In genomic region chr7:50309130-50309478, GRCh38 we compare ENCODE assay signal across 11 cellular contexts. TPM values are rescaled to one million over a fixed set of nuclear protein-coding genes. Genes with fewer than 3 reads are reported as not detected.
DNase-seq lines count a peak whose midpoint lies in the region; ATAC-seq and TF ChIP-seq lines count a peak whose summit lies in the region.
"Had no signal": no experiment of that assay in that cellular context is flagged by ENCODE, and none has a peak within 500 bp of the region (broad histone marks: within the 10 kb centered on the region; RNA-seq: fewer than 3 reads in every experiment).

No MANE protein-coding gene starts in this region.

- TF ChIP-seq CTCF in OCI-LY1 (IDR thresholded peaks at IDR 0.05; ENCODE audit: low read length) (no peak), stomach (IDR thresholded peaks at IDR 0.05) (no peak)

- H3K4me1 Mint-ChIP-seq in activated CD4-positive, alpha-beta T cell treated with anti-CD3 and anti-CD28 coated beads, Interleukin-2, amount 10 ng/mL, durations not matched to agents 7 days and 5 days = peaks cover 27% of the 10 kb centered on the region

- H3K27me3 ChIP-seq in OCI-LY1 (ENCODE audit: insufficient read depth, low read length) = no peaks in the 10 kb centered on the region
- peaks cover 0 to 3% of the 10 kb centered on the region in 2 donors for H3K27me3 ChIP-seq in duodenal mucosa (ENCODE audit: control insufficient read depth in 1 of 2, insufficient read depth in 2 of 2, low read length in 2 of 2)
- peaks cover 0 to 49% (median 16%) of the 10 kb centered on the region in 3 donors for H3K27me3 ChIP-seq in stomach

- intact Hi-C loops in stomach (cut with DNase I; ENCODE audit: low total_unique reads) = no loop called here

- peak overlapping the region; percentile 81 for H3K4me2 ChIP-seq in OCI-LY1 (ENCODE audit: low read length)
- H3K4me2 ChIP-seq: GM23338 had no signal

- H3F3A ChIP-seq in OCI-LY1 (ENCODE audit: insufficient read depth, low read length) = 0 out of 2 replicates have a peak, but pooled peaks cover 3% of the 10 kb centered on the region

- H3K79me2 ChIP-seq in OCI-LY1 (ENCODE audit: insufficient read depth, low read length) = peaks cover 91% of the 10 kb centered on the region

- CTCF ChIA-PET in activated CD4-positive, alpha-beta T cell treated with anti-CD3 and anti-CD28 coated beads, Interleukin-2, amount 10 ng/mL, durations not matched to agents 7 days and 5 days (lab: Charles Lee) = interaction anchor here (0.7 to 19.7 kb wide), 9 partner anchors 10 to 109 kb away, joined by 3 to 200 read pairs (median 4); no protein-coding TSS in a partner anchor

- peak overlapping the region; percentile 93 for H3K27ac ChIP-seq in OCI-LY1 (ENCODE audit: low read depth, low read length, poor library complexity, severe bottlenecking)
- no peak overlapping the region for H3K27ac ChIP-seq in duodenal mucosa (ENCODE audit: low read depth, low read length)
- H3K27ac ChIP-seq in stomach = peak overlapping the region; percentile 42 to 88 (median 77)

- H3K4me3 Mint-ChIP-seq in activated CD4-positive, alpha-beta T cell treated with anti-CD3 and anti-CD28 coated beads, Interleukin-2, amount 10 ng/mL, durations not matched to agents 7 days and 5 days = peak overlapping the region; percentile 97
- H3K4me3 Mint-ChIP-seq: endodermal cell, GM23338, type B pancreatic cell had no signal

- H3K27ac Mint-ChIP-seq in activated CD4-positive, alpha-beta T cell treated with anti-CD3 and anti-CD28 coated beads, Interleukin-2, amount 10 ng/mL, durations not matched to agents 7 days and 5 days = peak overlapping the region; percentile 100
- H3K27ac Mint-ChIP-seq: endodermal cell, GM23338, type B pancreatic cell had no signal

- H3K4me3 ChIP-seq in OCI-LY1 (ENCODE audit: low read depth, low read length, poor library complexity, severe bottlenecking) (peak overlapping the region; percentile 74), duodenal mucosa (ENCODE audit: low read depth in 1 of 2, low read length in 2 of 2) (peak overlapping the region; percentile 13 to 48), stomach (peak overlapping the region in 2 of 4 donors; percentile 12 to 27)
- H3K4me3 ChIP-seq: GM23338 had no signal

- H2AFZ ChIP-seq in OCI-LY1 (ENCODE audit: low read length) = no peak overlapping the region

- no peak for TF ChIP-seq POLR2A in stomach (IDR thresholded peaks at IDR 0.05)

- POLR2A ChIA-PET in activated CD4-positive, alpha-beta T cell treated with anti-CD3 and anti-CD28 coated beads, Interleukin-2, amount 10 ng/mL, durations not matched to agents 7 days and 5 days (lab: Charles Lee) = interaction anchor here (2.0 kb wide), 1 partner anchor 43 kb away, joined by 10 read pairs; no protein-coding TSS in a partner anchor

- H3K36me3 Mint-ChIP-seq in activated CD4-positive, alpha-beta T cell treated with anti-CD3 and anti-CD28 coated beads, Interleukin-2, amount 10 ng/mL, durations not matched to agents 7 days and 5 days (ENCODE audit: low read depth) = peaks cover 90% of the 10 kb centered on the region
- H3K36me3 Mint-ChIP-seq: type B pancreatic cell had no signal

- no peaks in the 10 kb centered on the region for H3K9me2 ChIP-seq in OCI-LY1 (ENCODE audit: low read depth, low read length)

- ATAC-seq in HG03196 (IDR thresholded peaks at IDR 0.05; ENCODE audit: unreplicated experiment) (no peak), HG03378 (IDR thresholded peaks at IDR 0.05; ENCODE audit: unreplicated experiment) (no peak)

- H3K9ac ChIP-seq in OCI-LY1 (ENCODE audit: low read length) = peak overlapping the region; percentile 97
- H3K9ac ChIP-seq in duodenal mucosa (ENCODE audit: low read depth in 1 of 2, low read length in 2 of 2) = peak overlapping the region; percentile 44 to 58

- H3K36me3 ChIP-seq in OCI-LY1 (ENCODE audit: insufficient read depth, low read length) (peaks cover 52% of the 10 kb centered on the region), duodenal mucosa (ENCODE audit: control insufficient read depth in 1 of 2, insufficient read depth in 2 of 2, low read length in 2 of 2) (no peaks in the 10 kb centered on the region), stomach (no peaks in the 10 kb centered on the region)

- peaks cover 73% of the 10 kb centered on the region for H3K4me1 ChIP-seq in OCI-LY1 (ENCODE audit: insufficient read depth, low read length, severe bottlenecking)
- peaks cover 0 to 13% of the 10 kb centered on the region in 2 donors for H3K4me1 ChIP-seq in duodenal mucosa (ENCODE audit: control insufficient read depth in 1 of 2, insufficient read depth in 2 of 2, low read length in 2 of 2)
- peaks cover 0 to 12% (median 9%) of the 10 kb centered on the region in 4 donors for H3K4me1 ChIP-seq in stomach

- H3K9me3 ChIP-seq in OCI-LY1 (ENCODE audit: low read length) (no peaks in the 10 kb centered on the region), duodenal mucosa (ENCODE audit: control insufficient read depth in 1 of 2, low read length in 2 of 2) (no peaks in the 10 kb centered on the region), stomach (no peaks in the 10 kb centered on the region)

- whole genome bisulfite sequencing in stomach, 5 donors = 57 to 70% (median 63%) methylated on average over 6 of the region's 6 CpGs

- TF ChIP-seq EP300 in stomach (IDR thresholded peaks at IDR 0.05) = no peak

- no peaks in the 10 kb centered on the region for H3K27me3 Mint-ChIP-seq in activated CD4-positive, alpha-beta T cell treated with anti-CD3 and anti-CD28 coated beads, Interleukin-2, amount 10 ng/mL, durations not matched to agents 7 days and 5 days

- no peaks in the 10 kb centered on the region for H3K9me3 Mint-ChIP-seq in activated CD4-positive, alpha-beta T cell treated with anti-CD3 and anti-CD28 coated beads, Interleukin-2, amount 10 ng/mL, durations not matched to agents 7 days and 5 days
- H3K9me3 Mint-ChIP-seq: endodermal cell, GM23338, type B pancreatic cell had no signal

- H4K20me1 ChIP-seq in OCI-LY1 (ENCODE audit: insufficient read depth, low read length) = no peaks in the 10 kb centered on the region

- DNase-seq in activated CD4-positive, alpha-beta T cell treated with anti-CD3 and anti-CD28 coated beads, Interleukin-2, amount 10 ng/mL, durations not matched to agents 7 days and 5 days = no peak
- DNase-seq in activated CD4-positive, alpha-beta T cell treated with anti-CD3 and anti-CD28 coated beads, Interleukin-2, amount 50 U/mL, for 1 hour = no peak
- DNase-seq in stomach (no peak), COLO668 (lab: John Stamatoyannopoulos, UW; ENCODE audit: unreplicated experiment) (no peak)
- DNase-seq: endodermal cell had no signal

RNA-seq across cellular contexts. Expression of gene IKZF1, which starts 4.6 kb away (rescaled TPM):
- 100 to 1,000 TPM; 379 to 406 TPM for total RNA-seq in activated CD4-positive, alpha-beta T cell treated with anti-CD3 and anti-CD28 coated beads, Interleukin-2, amount 10 ng/mL, durations not matched to agents 7 days and 5 days
- 100 to 1,000 TPM in 1 of 5 donors, 10 to 100 TPM in 3, 1 to 10 TPM in 1; 4.5 to 139 (median 14.0) TPM for total RNA-seq in stomach
- polyA plus RNA-seq in stomach = 1 to 10 TPM; 1.5 to 6.4 (median 1.8) TPM
